In the genomic region with DNA sequence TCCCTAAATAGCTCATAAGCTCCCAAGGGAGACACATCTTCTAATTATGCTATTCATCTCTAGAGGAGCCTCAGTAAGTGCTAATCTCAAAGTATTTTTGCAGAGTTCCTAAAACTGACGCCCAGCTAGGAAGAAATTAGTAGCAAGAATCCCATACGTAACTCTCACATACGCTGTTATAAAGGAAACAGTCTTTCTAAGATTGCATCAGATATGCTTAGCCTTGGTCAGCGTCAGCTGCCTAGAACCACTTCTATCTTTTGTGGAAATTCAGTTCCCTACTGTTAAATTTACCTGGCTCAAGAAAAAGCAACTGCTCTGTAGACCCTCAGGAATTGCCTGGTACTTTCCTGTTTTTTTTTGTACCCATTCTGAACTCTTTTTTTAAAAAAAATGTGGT, we compare ENCODE assay signal across 1 cellular context.
TF ChIP-seq lines count a peak whose summit lies in the region.

No MANE protein-coding gene starts in this region.

TF ChIP-seq in GM23338, 12 proteins besides CTCF, POLR2A, EP300 and RAD21 (continued from another document):
- TF ChIP-seq EZH2 (IDR thresholded peaks at IDR 0.05; ENCODE audit: low read depth, unreplicated experiment) (no peak), CREB1 (CRISPR knock-in tag; IDR thresholded peaks at IDR 0.05; ENCODE audit: low read depth) (no peak), JUNB (IDR thresholded peaks at IDR 0.05; ENCODE audit: unreplicated experiment) (no peak), NANOG (IDR thresholded peaks at IDR 0.05; ENCODE audit: borderline replicate concordance) (no peak), EZH2phosphoT487 (IDR thresholded peaks at IDR 0.05; ENCODE audit: unreplicated experiment) (no peak), ZNF114 (CRISPR knock-in tag; IDR thresholded peaks at IDR 0.05) (no peak)
- TF ChIP-seq, protein P1, sequence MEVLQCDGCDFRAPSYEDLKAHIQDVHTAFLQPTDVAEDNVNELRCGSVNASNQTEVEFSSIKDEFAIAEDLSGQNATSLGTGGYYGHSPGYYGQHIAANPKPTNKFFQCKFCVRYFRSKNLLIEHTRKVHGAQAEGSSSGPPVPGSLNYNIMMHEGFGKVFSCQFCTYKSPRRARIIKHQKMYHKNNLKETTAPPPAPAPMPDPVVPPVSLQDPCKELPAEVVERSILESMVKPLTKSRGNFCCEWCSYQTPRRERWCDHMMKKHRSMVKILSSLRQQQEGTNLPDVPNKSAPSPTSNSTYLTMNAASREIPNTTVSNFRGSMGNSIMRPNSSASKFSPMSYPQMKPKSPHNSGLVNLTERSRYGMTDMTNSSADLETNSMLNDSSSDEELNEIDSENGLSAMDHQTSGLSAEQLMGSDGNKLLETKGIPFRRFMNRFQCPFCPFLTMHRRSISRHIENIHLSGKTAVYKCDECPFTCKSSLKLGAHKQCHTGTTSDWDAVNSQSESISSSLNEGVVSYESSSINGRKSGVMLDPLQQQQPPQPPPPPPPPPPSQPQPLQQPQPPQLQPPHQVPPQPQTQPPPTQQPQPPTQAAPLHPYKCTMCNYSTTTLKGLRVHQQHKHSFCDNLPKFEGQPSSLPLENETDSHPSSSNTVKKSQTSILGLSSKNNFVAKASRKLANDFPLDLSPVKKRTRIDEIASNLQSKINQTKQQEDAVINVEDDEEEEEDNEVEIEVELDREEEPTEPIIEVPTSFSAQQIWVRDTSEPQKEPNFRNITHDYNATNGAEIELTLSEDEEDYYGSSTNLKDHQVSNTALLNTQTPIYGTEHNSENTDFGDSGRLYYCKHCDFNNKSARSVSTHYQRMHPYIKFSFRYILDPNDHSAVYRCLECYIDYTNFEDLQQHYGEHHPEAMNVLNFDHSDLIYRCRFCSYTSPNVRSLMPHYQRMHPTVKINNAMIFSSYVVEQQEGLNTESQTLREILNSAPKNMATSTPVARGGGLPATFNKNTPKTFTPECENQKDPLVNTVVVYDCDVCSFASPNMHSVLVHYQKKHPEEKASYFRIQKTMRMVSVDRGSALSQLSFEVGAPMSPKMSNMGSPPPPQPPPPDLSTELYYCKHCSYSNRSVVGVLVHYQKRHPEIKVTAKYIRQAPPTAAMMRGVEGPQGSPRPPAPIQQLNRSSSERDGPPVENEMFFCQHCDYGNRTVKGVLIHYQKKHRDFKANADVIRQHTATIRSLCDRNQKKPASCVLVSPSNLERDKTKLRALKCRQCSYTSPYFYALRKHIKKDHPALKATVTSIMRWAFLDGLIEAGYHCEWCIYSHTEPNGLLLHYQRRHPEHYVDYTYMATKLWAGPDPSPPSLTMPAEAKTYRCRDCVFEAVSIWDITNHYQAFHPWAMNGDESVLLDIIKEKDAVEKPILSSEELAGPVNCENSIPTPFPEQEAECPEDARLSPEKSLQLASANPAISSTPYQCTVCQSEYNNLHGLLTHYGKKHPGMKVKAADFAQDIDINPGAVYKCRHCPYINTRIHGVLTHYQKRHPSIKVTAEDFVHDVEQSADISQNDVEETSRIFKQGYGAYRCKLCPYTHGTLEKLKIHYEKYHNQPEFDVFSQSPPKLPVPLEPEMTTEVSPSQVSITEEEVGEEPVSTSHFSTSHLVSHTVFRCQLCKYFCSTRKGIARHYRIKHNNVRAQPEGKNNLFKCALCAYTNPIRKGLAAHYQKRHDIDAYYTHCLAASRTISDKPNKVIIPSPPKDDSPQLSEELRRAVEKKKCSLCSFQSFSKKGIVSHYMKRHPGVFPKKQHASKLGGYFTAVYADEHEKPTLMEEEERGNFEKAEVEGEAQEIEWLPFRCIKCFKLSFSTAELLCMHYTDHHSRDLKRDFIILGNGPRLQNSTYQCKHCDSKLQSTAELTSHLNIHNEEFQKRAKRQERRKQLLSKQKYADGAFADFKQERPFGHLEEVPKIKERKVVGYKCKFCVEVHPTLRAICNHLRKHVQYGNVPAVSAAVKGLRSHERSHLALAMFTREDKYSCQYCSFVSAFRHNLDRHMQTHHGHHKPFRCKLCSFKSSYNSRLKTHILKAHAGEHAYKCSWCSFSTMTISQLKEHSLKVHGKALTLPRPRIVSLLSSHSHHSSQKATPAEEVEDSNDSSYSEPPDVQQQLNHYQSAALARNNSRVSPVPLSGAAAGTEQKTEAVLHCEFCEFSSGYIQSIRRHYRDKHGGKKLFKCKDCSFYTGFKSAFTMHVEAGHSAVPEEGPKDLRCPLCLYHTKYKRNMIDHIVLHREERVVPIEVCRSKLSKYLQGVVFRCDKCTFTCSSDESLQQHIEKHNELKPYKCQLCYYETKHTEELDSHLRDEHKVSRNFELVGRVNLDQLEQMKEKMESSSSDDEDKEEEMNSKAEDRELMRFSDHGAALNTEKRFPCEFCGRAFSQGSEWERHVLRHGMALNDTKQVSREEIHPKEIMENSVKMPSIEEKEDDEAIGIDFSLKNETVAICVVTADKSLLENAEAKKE (CRISPR knock-in tag; IDR thresholded peaks at IDR 0.05), result no peak
